Comparison of ENCODE assay signal across 18 cellular contexts in the genomic region with DNA sequence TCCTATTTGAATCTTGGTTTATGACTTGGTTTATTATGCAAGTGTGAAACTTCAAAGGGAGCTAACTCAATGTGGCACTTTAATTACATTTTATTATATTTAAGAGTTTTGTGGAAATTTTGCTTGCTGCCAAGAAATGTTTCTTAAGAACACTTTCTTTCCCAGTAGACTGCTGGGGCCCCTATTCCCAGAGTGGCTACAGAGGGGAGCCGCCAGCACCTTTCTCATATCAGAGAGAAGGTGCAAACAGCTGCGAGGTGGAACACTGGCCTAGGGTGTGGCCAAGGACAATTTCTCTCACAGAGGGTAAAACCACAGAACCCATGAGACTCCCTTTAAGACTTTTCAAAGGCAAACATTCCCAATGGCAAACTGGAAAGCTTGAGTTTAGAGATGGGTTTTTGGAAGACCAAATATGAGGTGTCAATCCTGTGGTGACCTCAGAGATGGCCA.
"Had no signal": no experiment of that assay in that cellular context is flagged by ENCODE, and none has a peak within 500 bp of the region (broad histone marks: within the 10 kb centered on the region; RNA-seq: fewer than 3 reads in every experiment).

No MANE protein-coding gene starts in this region.

- H3K9me3 Mint-ChIP-seq: activated CD4-positive, alpha-beta T cell treated with anti-CD3 and anti-CD28 coated beads, Interleukin-2, amount 10 ng/mL, durations not matched to agents 7 days and 5 days; activated naive CD8-positive, alpha-beta T cell treated with anti-CD3 and anti-CD28 coated beads for 36 hours; activated T-helper 1 cell treated with anti-CD3 and anti-CD28 coated beads, Interleukin-12 subunit alpha, Interleukin-12 subunit beta, Interleukin-2, Interleukin-4 antibody, amounts not matched to agents 30 ng/mL and 10 ng/mL and 1 ng/mL, durations not matched to agents 14 hours and 24 hours and 36 hours had no signal

- H3K36me3 Mint-ChIP-seq: activated naive CD8-positive, alpha-beta T cell treated with anti-CD3 and anti-CD28 coated beads for 36 hours; immature natural killer cell; naive thymus-derived CD4-positive, alpha-beta T cell; stimulated activated naive B cell treated with anti-CD40 and anti-IgM and Interleukin-4, amounts not matched to agents 10 μg/mL and 1 μg/mL and 100 μg/mL, for 72 hours had no signal

- H3K27ac Mint-ChIP-seq: activated CD4-positive, alpha-beta T cell treated with anti-CD3 and anti-CD28 coated beads, Interleukin-2, amount 10 ng/mL, durations not matched to agents 7 days and 5 days; activated naive CD8-positive, alpha-beta T cell treated with anti-CD3 and anti-CD28 coated beads for 36 hours; activated T-helper 1 cell treated with anti-CD3 and anti-CD28 coated beads, Interleukin-12 subunit alpha, Interleukin-12 subunit beta, Interleukin-2, Interleukin-4 antibody, amounts not matched to agents 30 ng/mL and 10 ng/mL and 1 ng/mL, durations not matched to agents 14 hours and 24 hours and 36 hours; immature natural killer cell; naive thymus-derived CD4-positive, alpha-beta T cell; stimulated activated naive B cell treated with anti-CD40 and anti-IgM and Interleukin-4, amounts not matched to agents 10 μg/mL and 1 μg/mL and 100 μg/mL, for 72 hours had no signal

- H3K4me3 ChIP-seq: body of pancreas, pancreas, upper lobe of right lung had no signal

- ATAC-seq: naive thymus-derived CD4-positive, alpha-beta T cell; stimulated activated naive B cell treated with anti-CD40 and anti-IgM and Interleukin-4, amounts not matched to agents 10 μg/mL and 1 μg/mL and 100 μg/mL, for 72 hours; upper lobe of right lung had no signal

- H3K4me3 Mint-ChIP-seq: activated CD4-positive, alpha-beta T cell treated with anti-CD3 and anti-CD28 coated beads, Interleukin-2, amount 10 ng/mL, durations not matched to agents 7 days and 5 days; activated naive CD8-positive, alpha-beta T cell treated with anti-CD3 and anti-CD28 coated beads for 36 hours; activated T-helper 1 cell treated with anti-CD3 and anti-CD28 coated beads, Interleukin-12 subunit alpha, Interleukin-12 subunit beta, Interleukin-2, Interleukin-4 antibody, amounts not matched to agents 30 ng/mL and 10 ng/mL and 1 ng/mL, durations not matched to agents 14 hours and 24 hours and 36 hours; immature natural killer cell; naive thymus-derived CD4-positive, alpha-beta T cell; stimulated activated naive B cell treated with anti-CD40 and anti-IgM and Interleukin-4, amounts not matched to agents 10 μg/mL and 1 μg/mL and 100 μg/mL, for 72 hours had no signal

- H3K9me3 ChIP-seq: body of pancreas, pancreas, upper lobe of right lung had no signal

- H3K36me3 ChIP-seq: pancreas, upper lobe of right lung had no signal

- H3K27me3 Mint-ChIP-seq: activated naive CD8-positive, alpha-beta T cell treated with anti-CD3 and anti-CD28 coated beads for 36 hours; stimulated activated naive B cell treated with anti-CD40 and anti-IgM and Interleukin-4, amounts not matched to agents 10 μg/mL and 1 μg/mL and 100 μg/mL, for 72 hours had no signal

- DNase-seq: activated CD4-positive, alpha-beta T cell treated with anti-CD3 and anti-CD28 coated beads, Interleukin-2, amount 10 ng/mL, durations not matched to agents 7 days and 5 days; activated CD4-positive, CD25-positive, alpha-beta regulatory T cell; activated naive CD8-positive, alpha-beta T cell treated with anti-CD3 and anti-CD28 coated beads for 36 hours; amygdala; body of pancreas; central memory CD4-positive, alpha-beta T cell; cortex of kidney; effector CD4-positive, alpha-beta T cell; glutamatergic neuron; immature natural killer cell; naive thymus-derived CD4-positive, alpha-beta T cell; pancreas; stimulated activated CD4-positive, alpha-beta T cell treated with anti-CD3 and anti-CD28 coated beads, Interleukin-15, amount 100 ng/mL, for 24 hours; stimulated activated CD4-positive, alpha-beta T cell treated with anti-CD3 and anti-CD28 coated beads, Interleukin-4, amount 100 ng/mL, for 1 hour; stimulated activated naive B cell treated with anti-CD40 and anti-IgM and Interleukin-4, amounts not matched to agents 10 μg/mL and 1 μg/mL and 100 μg/mL, for 72 hours; substantia nigra; upper lobe of right lung had no signal

- H3K27me3 ChIP-seq: body of pancreas, pancreas, upper lobe of right lung had no signal

- H3K4me1 Mint-ChIP-seq: activated CD4-positive, alpha-beta T cell treated with anti-CD3 and anti-CD28 coated beads, Interleukin-2, amount 10 ng/mL, durations not matched to agents 7 days and 5 days; activated naive CD8-positive, alpha-beta T cell treated with anti-CD3 and anti-CD28 coated beads for 36 hours; immature natural killer cell; naive thymus-derived CD4-positive, alpha-beta T cell; stimulated activated naive B cell treated with anti-CD40 and anti-IgM and Interleukin-4, amounts not matched to agents 10 μg/mL and 1 μg/mL and 100 μg/mL, for 72 hours had no signal

- H3K4me1 ChIP-seq: body of pancreas, upper lobe of right lung had no signal

- H3K27ac ChIP-seq: upper lobe of right lung had no signal
